ENCODE assay signal across 8 cellular contexts in genomic region chr12:9869307-9870161, GRCh38. TPM values are rescaled to one million over a fixed set of nuclear protein-coding genes. Genes with fewer than 3 reads are reported as not detected.
DNase-seq lines count a peak whose midpoint lies in the region; ATAC-seq and TF ChIP-seq lines count a peak whose summit lies in the region.

CLEC2B (minus strand) TSS chr12:9869354.

- peak in 1 of 4 donors; percentile 10 for TF ChIP-seq EP300 in sigmoid colon (IDR thresholded peaks at IDR 0.05)

- H3K9me3 ChIP-seq in A673 (ENCODE audit: low read depth, low read length, poor library complexity, severe bottlenecking) (no peaks in the 10 kb centered on the region), heart right ventricle (peaks cover 0 to 4% (median 0%) of the 10 kb centered on the region in 11 donors), sigmoid colon (no peaks in the 10 kb centered on the region)

- BruUV-seq in A673 (replicated peaks; lab: Mats Ljungman, UMichigan), result no TSS peak

- POLR2A ChIA-PET in A673 (lab: Charles Lee; ENCODE audit: low non-redundant PET), result no interaction called here

- 16% methylated on average over 11 of the region's 11 CpGs for WGBS in heart right ventricle, 2 donors
- WGBS in sigmoid colon, 2 donors, result 5 to 6% methylated on average over 11 of the region's 11 CpGs

- H3K27ac Mint-ChIP-seq in activated naive CD4-positive, alpha-beta T cell treated with anti-CD3 and anti-CD28 coated beads, Interleukin-2, amount 50 U/mL, for 72 hours, result peak within 1 kb of the TSS; percentile 77 to 97

- H3K27ac ChIP-seq in A673 (ENCODE audit: low read depth, low read length, poor library complexity, severe bottlenecking), result peak within 1 kb of the TSS; percentile 74
- H3K27ac ChIP-seq in heart right ventricle, result peak within 1 kb of the TSS; percentile 67 to 96 (median 87)
- H3K27ac ChIP-seq in sigmoid colon, result peak within 1 kb of the TSS; percentile 67 to 77 (median 71)

- peak; percentile 40 for ATAC-seq in GM18870 (IDR thresholded peaks at IDR 0.05; ENCODE audit: unreplicated experiment)
- ATAC-seq in activated naive CD4-positive, alpha-beta T cell treated with anti-CD3 and anti-CD28 coated beads, Interleukin-2, amount 50 U/mL, for 72 hours, result peak; percentile 63 to 79
- peak in 7 of 8 donors; percentile 71 to 86 (median 76) for ATAC-seq in heart right ventricle

- H3K4me1 ChIP-seq in A673 (ENCODE audit: insufficient read depth, low read length, poor library complexity, severe bottlenecking) (peaks cover 4% of the 10 kb centered on the region), heart right ventricle (peaks cover 0 to 22% (median 7%) of the 10 kb centered on the region in 9 donors), sigmoid colon (no peaks in the 10 kb centered on the region)

- no peaks in the 10 kb centered on the region for H3K36me3 ChIP-seq in A673 (ENCODE audit: insufficient read depth, low read length, poor library complexity, severe bottlenecking)
- no peaks in the 10 kb centered on the region for H3K36me3 ChIP-seq in heart right ventricle
- H3K36me3 ChIP-seq in sigmoid colon, result no peaks in the 10 kb centered on the region

- intact Hi-C loops in A673 (cut with micrococcal nuclease; ENCODE audit: unreplicated experiment), result no loop called here
- intact Hi-C loops in heart right ventricle (cut with DNase I), result loop anchor here in 3 of 10 donors (5.0 to 10.0 kb wide), 2 partner anchors 122 to 215 kb away; no protein-coding TSS in a partner anchor
- intact Hi-C loops in sigmoid colon (cut with DNase I), result no loop called here

- H3K4me3 ChIP-seq in A673 (ENCODE audit: low read depth, low read length, poor library complexity, severe bottlenecking) (peak within 1 kb of the TSS; percentile 53), heart right ventricle (peak within 1 kb of the TSS; percentile 29 to 66 (median 51)), sigmoid colon (peak within 1 kb of the TSS; percentile 13 to 48 (median 40))

- TF ChIP-seq POLR2A in sigmoid colon (IDR thresholded peaks at IDR 0.05), result no peak

- CTCF ChIA-PET in A673 (lab: Charles Lee), result no interaction called here

- H3K27me3 ChIP-seq in A673 (replicated peaks; ENCODE audit: insufficient read depth, low read depth, low read length, poor library complexity) (no peaks in the 10 kb centered on the region), heart right ventricle (no peaks in the 10 kb centered on the region), sigmoid colon (no peaks in the 10 kb centered on the region)

- H3K36me3 Mint-ChIP-seq in activated naive CD4-positive, alpha-beta T cell treated with anti-CD3 and anti-CD28 coated beads, Interleukin-2, amount 50 U/mL, for 72 hours, result peaks cover 0 to 16% of the 10 kb centered on the region in 2 donors

- DNase-seq in A673 (ENCODE audit: low spot score), result peak; percentile 74
- DNase-seq in LHCN-M2 (ENCODE audit: low read depth), result peak; percentile 86
- DNase-seq in activated naive CD4-positive, alpha-beta T cell treated with anti-CD3 and anti-CD28 coated beads, Interleukin-2, amount 50 U/mL, for 72 hours (ENCODE audit: low spot score in 2 of 2), result no peak
- DNase-seq in heart right ventricle, result peak in 1 of 2 donors; percentile 9
- DNase-seq in sigmoid colon, result no peak
- no peak for DNase-seq in cerebellar cortex (ENCODE audit: low spot score)
- DNase-seq in SKM-1 (lab: John Stamatoyannopoulos, UW; ENCODE audit: unreplicated experiment), result no peak

- H3K9me3 Mint-ChIP-seq in activated naive CD4-positive, alpha-beta T cell treated with anti-CD3 and anti-CD28 coated beads, Interleukin-2, amount 50 U/mL, for 72 hours, result no peaks in the 10 kb centered on the region

- TF ChIP-seq CTCF in A673 (conservative IDR thresholded peaks at IDR 0.05; ENCODE audit: low read depth, low read length) (no peak), heart right ventricle (IDR thresholded peaks at IDR 0.05) (no peak), sigmoid colon (IDR thresholded peaks at IDR 0.05) (no peak)

RNA-seq across cellular contexts. Expression of gene CLEC2B, which starts in this region (rescaled TPM):
- total RNA-seq in A673 (2021) (9.4 and 12.3 TPM in 2 replicates), LHCN-M2 (2014; rRNA removed) (7.8 and 16.2 TPM in 2 replicates), heart right ventricle (10 to 100 TPM in 1 of 10 donors, 1 to 10 TPM in 9; 2.6 to 13.9 (median 3.8) TPM), sigmoid colon (10 to 100 TPM in 3 of 4 donors, 1 to 10 TPM in 1; 7.2 to 19.6 (median 16.4) TPM)
- 5.8 TPM for polyA plus RNA-seq in LHCN-M2 (2012)
- 10 to 100 TPM; 15.0 to 42.0 TPM for total RNA-seq in activated naive CD4-positive, alpha-beta T cell treated with anti-CD3 and anti-CD28 coated beads, Interleukin-2, amount 50 U/mL, for 72 hours
- polyA plus RNA-seq in heart right ventricle (10 to 100 TPM in 1 of 2 donors, 1 to 10 TPM in 1; 4.6 to 10.3 TPM), sigmoid colon (10 to 100 TPM in 1 of 3 donors, 1 to 10 TPM in 2; 6.0 to 10.8 (median 9.1) TPM)

Comparison
In these comparisons a context has a peak if more than half of its experiments do, and no peak if none do; other contexts are left out.
1. DNase-seq: peak in A673 (single experiment) and LHCN-M2 (single experiment); none in activated naive CD4-positive, alpha-beta T cell treated with anti-CD3 and anti-CD28 coated beads, Interleukin-2, amount 50 U/mL, for 72 hours (0 of 2), sigmoid colon (single experiment), cerebellar cortex (single experiment) and SKM-1 (single experiment).
2. Peak in every context shown above with its lines, with median percentiles within 50 percentile points of each other: H3K27ac ChIP-seq, H3K4me3 ChIP-seq and ATAC-seq.